In the genomic region with DNA sequence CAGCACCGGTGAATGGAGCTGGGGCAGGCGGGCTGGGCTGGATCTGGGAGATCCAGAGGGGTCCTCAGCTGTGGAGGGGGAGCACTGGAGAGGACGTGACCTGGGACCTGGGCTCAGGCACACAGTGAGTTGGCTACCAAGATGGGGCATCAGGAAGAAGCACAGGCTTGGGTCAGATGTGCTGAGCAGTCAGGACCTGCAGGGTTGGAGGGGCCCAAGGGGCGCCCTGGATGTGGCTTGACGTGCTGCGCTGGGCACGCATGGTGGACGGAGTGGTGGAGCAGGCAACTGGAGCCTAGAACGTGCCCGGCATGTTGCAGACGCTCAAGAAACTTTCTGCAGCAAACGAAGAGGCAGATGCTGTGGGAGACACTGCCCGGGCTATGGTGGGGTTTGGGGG, we compare ENCODE assay signal across 22 cellular contexts. TPM values are rescaled to one million over a fixed set of nuclear protein-coding genes. Genes with fewer than 3 reads are reported as not detected.
DNase-seq lines count a peak whose midpoint lies in the region; ATAC-seq and TF ChIP-seq lines count a peak whose summit lies in the region.
"Had no signal": no experiment of that assay in that cellular context is flagged by ENCODE, and none has a peak within 500 bp of the region (broad histone marks: within the 10 kb centered on the region; RNA-seq: fewer than 3 reads in every experiment).

No MANE protein-coding gene starts in this region.

- no peak overlapping the region for H2BK15ac ChIP-seq in neuronal stem cell (ENCODE audit: low read length)

- 94 to 96% (median 96%) methylated on average over 11 to 13 of the region's 13 CpGs for WGBS in heart left ventricle, 4 donors
- no CpG with 5 or more reads among the region's 13 CpGs for WGBS in neuronal stem cell (ENCODE audit: extremely low coverage in 2 of 2, insufficient read length in 2 of 2, insufficient replicate concordance in 1 of 2), 2 donors

- H3K36me3 Mint-ChIP-seq in WTC11 (peaks cover 11% of the 10 kb centered on the region), glutamatergic neuron (ENCODE audit: unreplicated experiment) (no peaks in the 10 kb centered on the region)

- H3K9ac ChIP-seq in neuronal stem cell (ENCODE audit: low read depth, low read length, poor library complexity) = no peak overlapping the region

- H3K4me3 ChIP-seq in heart left ventricle (no peak overlapping the region), neuronal stem cell (ENCODE audit: low read length in 2 of 2) (no peak overlapping the region), H7 (ENCODE audit: insufficient read depth, low read depth, low read length) (no peak overlapping the region)
- H3K4me3 ChIP-seq: A549, GM12878, GM23338 had no signal

- no peak overlapping the region for H3K18ac ChIP-seq in neuronal stem cell (ENCODE audit: low read length)

- H3K27me3 Mint-ChIP-seq in WTC11 (ENCODE audit: low read depth) = no peaks in the 10 kb centered on the region
- peaks cover 17% of the 10 kb centered on the region for H3K27me3 Mint-ChIP-seq in glutamatergic neuron (ENCODE audit: unreplicated experiment)

- H3K23ac ChIP-seq in neuronal stem cell (ENCODE audit: low read depth, low read length, poor library complexity) = peak overlapping the region; percentile 25

- peaks cover 0 to 6% (median 2%) of the 10 kb centered on the region in 12 donors for H3K9me3 ChIP-seq in heart left ventricle
- peaks cover 0 to 6% of the 10 kb centered on the region in 2 donors for H3K9me3 ChIP-seq in neuronal stem cell (replicated peaks in 1 of 2; ENCODE audit: control insufficient read depth in 2 of 2, insufficient read depth in 1 of 2, low read depth in 1 of 2, low read length in 2 of 2)

- intact Hi-C loops in Right ventricle myocardium inferior (cut with DNase I) (no loop called here), heart left ventricle (cut with DNase I) (no loop called here)

- TF ChIP-seq CTCF in heart left ventricle (IDR thresholded peaks at IDR 0.05) (no peak), WTC11 (IDR thresholded peaks at IDR 0.05) (no peak), glutamatergic neuron (IDR thresholded peaks at IDR 0.05; ENCODE audit: partially characterized antibody, unreplicated experiment) (no peak)

- no peak for ATAC-seq in Right ventricle myocardium inferior
- no peak for ATAC-seq in heart left ventricle
- no peak for ATAC-seq in WTC11
- ATAC-seq in GM18861 (IDR thresholded peaks at IDR 0.05; ENCODE audit: unreplicated experiment) = no peak
- no peak for ATAC-seq in GM19023 (IDR thresholded peaks at IDR 0.05; ENCODE audit: unreplicated experiment)
- ATAC-seq: A549; CD8-positive, alpha-beta T cell; GM12878; GM23338; HCT116 had no signal

- peak overlapping the region in 1 of 12 donors; percentile 5 for H3K27ac ChIP-seq in heart left ventricle
- H3K27ac ChIP-seq in neuronal stem cell (replicated peaks; ENCODE audit: low read length) = no peak overlapping the region
- H3K27ac ChIP-seq: 22Rv1, A549 had no signal

- H3K4me1 ChIP-seq in heart left ventricle = peaks cover 0 to 34% (median 11%) of the 10 kb centered on the region in 12 donors
- H3K4me1 ChIP-seq in neuronal stem cell (ENCODE audit: control insufficient read depth in 2 of 2, insufficient read depth in 1 of 2, low read depth in 1 of 2, low read length in 2 of 2) = peaks cover 12 to 19% of the 10 kb centered on the region in 2 donors

- H3K4me1 Mint-ChIP-seq in WTC11 (peaks cover 31% of the 10 kb centered on the region), glutamatergic neuron (ENCODE audit: low read depth, unreplicated experiment) (peaks cover 27% of the 10 kb centered on the region)

- H3K14ac ChIP-seq in neuronal stem cell (ENCODE audit: low read length) = peak overlapping the region; percentile 17

- no peak overlapping the region for H3K4me2 ChIP-seq in neuronal stem cell (ENCODE audit: insufficient read depth, low read length, poor library complexity, severe bottlenecking)
- H3K4me2 ChIP-seq: A549, GM23338 had no signal

- no peak for TF ChIP-seq POLR2A in heart left ventricle (IDR thresholded peaks at IDR 0.05)

- H4K8ac ChIP-seq in neuronal stem cell (ENCODE audit: low read depth, low read length) = no peak overlapping the region

- peaks cover 26% of the 10 kb centered on the region for H3K79me1 ChIP-seq in neuronal stem cell (ENCODE audit: low read depth, low read length)

- H4K91ac ChIP-seq in neuronal stem cell (ENCODE audit: low read depth, low read length, poor library complexity) = no peak overlapping the region

- H2BK5ac ChIP-seq in neuronal stem cell (ENCODE audit: low read length) = no peak overlapping the region

- DNase-seq in Right ventricle myocardium inferior (ENCODE audit: missing footprints) (peak; percentile 55), heart left ventricle (no peak), WTC11 (ENCODE audit: low spot score) (no peak), glutamatergic neuron (no peak), neuronal stem cell (ENCODE audit: low spot score) (no peak), H7 (no peak)
- DNase-seq: AML-193; CD8-positive, alpha-beta T cell; DMS 273 treated with DMSO at 0.1 percent for 48 hours; DMS53; DND-41; EL; HFFc6; IMR-90 had no signal

- H3K36me3 ChIP-seq in heart left ventricle (peaks cover 0 to 10% (median 0%) of the 10 kb centered on the region in 9 donors), neuronal stem cell (replicated peaks in 1 of 2; ENCODE audit: control insufficient read depth in 2 of 2, insufficient read depth in 2 of 2, low read length in 2 of 2) (peaks cover 0 to 6% of the 10 kb centered on the region in 2 donors), H7 (replicated peaks; ENCODE audit: control insufficient read depth, insufficient read depth, low read length) (0 out of 2 replicates have a peak, but pooled peaks cover 3% of the 10 kb centered on the region)

- H3K9me3 Mint-ChIP-seq in WTC11 (peaks cover 7% of the 10 kb centered on the region), glutamatergic neuron (ENCODE audit: unreplicated experiment) (peaks cover 23% of the 10 kb centered on the region)
- H3K9me3 Mint-ChIP-seq: CD8-positive, alpha-beta T cell had no signal

- H2AFZ ChIP-seq in neuronal stem cell (ENCODE audit: low read length) = no peak overlapping the region
- H2AFZ ChIP-seq: GM23338 had no signal

- no peak overlapping the region for H2BK120ac ChIP-seq in neuronal stem cell (ENCODE audit: low read depth, low read length)

- H3K4me3 Mint-ChIP-seq in WTC11 (no peak overlapping the region), glutamatergic neuron (ENCODE audit: unreplicated experiment) (peak overlapping the region; percentile 46)
- H3K4me3 Mint-ChIP-seq: CD8-positive, alpha-beta T cell; GM23338; HFFc6 had no signal

- POLR2A ChIA-PET in WTC11 (lab: Charles Lee) = no interaction called here

- H3K27me3 ChIP-seq in heart left ventricle = no peaks in the 10 kb centered on the region
- no peaks in the 10 kb centered on the region for H3K27me3 ChIP-seq in neuronal stem cell (ENCODE audit: control insufficient read depth in 3 of 3, insufficient read depth in 3 of 3, low read depth in 1 of 3, low read length in 3 of 3)
- no peaks in the 10 kb centered on the region for H3K27me3 ChIP-seq in H7 (ENCODE audit: control insufficient read depth, insufficient read depth, low read length)

- H3K27ac Mint-ChIP-seq in WTC11 (peak overlapping the region; percentile 45; the same call in 1 of the 2 replicates), glutamatergic neuron (ENCODE audit: unreplicated experiment) (peak overlapping the region; percentile 48)
- H3K27ac Mint-ChIP-seq: CD8-positive, alpha-beta T cell; GM23338; HFFc6 had no signal

- no peak overlapping the region for H2BK12ac ChIP-seq in neuronal stem cell (ENCODE audit: low read length)

- H2AK5ac ChIP-seq in neuronal stem cell (ENCODE audit: low read depth, low read length) = no peak overlapping the region

- CTCF ChIA-PET in WTC11 (lab: Charles Lee) = interaction anchor here (0.6 kb wide), 1 partner anchor 529 kb away, joined by 3 read pairs; no protein-coding TSS in a partner anchor

- H3K4ac ChIP-seq in neuronal stem cell (ENCODE audit: low read length) = no peak overlapping the region

TF ChIP-seq in WTC11, 78 proteins besides CTCF, POLR2A, EP300 and RAD21 (continues in another document):
- TF ChIP-seq E2F5 (CRISPR knock-in tag; IDR thresholded peaks at IDR 0.05) = no peak
- TF ChIP-seq SOX15 (CRISPR knock-in tag; IDR thresholded peaks at IDR 0.05) = no peak

RNA-seq across cellular contexts. Expression of gene PIP5K1C, which starts 20.7 kb away (rescaled TPM):
- total RNA-seq in Right ventricle myocardium inferior (34.7 TPM), heart left ventricle (10 to 100 TPM; 27.8 to 56.6 (median 38.2) TPM), WTC11 (2021) (34.0 to 36.2 TPM (median 36.0 TPM) in 3 replicates), glutamatergic neuron (ENCODE audit: unreplicated experiment) (169 TPM)
- polyA plus RNA-seq in heart left ventricle = 10 to 100 TPM; 23.9 to 31.0 TPM
- polyA plus RNA-seq in neuronal stem cell (2013, experiment 1 of 2) = 25.4 TPM
- 24.7 TPM for polyA plus RNA-seq in neuronal stem cell (2013, experiment 2 of 2)
- 13.7 and 15.6 TPM in 2 replicates for total RNA-seq in H7 (2014; rRNA removed; shearing (Covaris generic))

RNA-seq across cellular contexts. Expression of gene TJP3, which starts 28.6 kb away (rescaled TPM):
- total RNA-seq in Right ventricle myocardium inferior (0.62 TPM), heart left ventricle (under 1 TPM in 2 of 9 donors, not detected in 7; 0.41 to 0.48 TPM), WTC11 (2021) (36.2 to 44.0 TPM (median 39.7 TPM) in 3 replicates), glutamatergic neuron (ENCODE audit: unreplicated experiment) (3.1 TPM)
- polyA plus RNA-seq in heart left ventricle = under 1 TPM in 1 of 2 donors, not detected in 1; 0.06 TPM
- 23.4 TPM for polyA plus RNA-seq in neuronal stem cell (2013, experiment 1 of 2)
- polyA plus RNA-seq in neuronal stem cell (2013, experiment 2 of 2) = 21.0 TPM
- 10.7 and 18.8 TPM in 2 replicates for total RNA-seq in H7 (2014; rRNA removed; shearing (Covaris generic))
- total RNA-seq: HFFc6, IMR-90 had no signal
- polyA plus RNA-seq: BJ, IMR-90 had no signal

RNA-seq across cellular contexts. Expression of gene CACTIN, which starts 53.0 kb away (rescaled TPM):
- total RNA-seq in Right ventricle myocardium inferior = 12.6 TPM
- 10 to 100 TPM in 8 of 9 donors, 1 to 10 TPM in 1; 9.8 to 23.4 (median 14.1) TPM for total RNA-seq in heart left ventricle
- 10 to 100 TPM; 11.9 to 20.4 TPM for polyA plus RNA-seq in heart left ventricle
- 39.3 to 43.0 TPM (median 42.2 TPM) in 3 replicates for total RNA-seq in WTC11 (2021)
- total RNA-seq in glutamatergic neuron (ENCODE audit: unreplicated experiment) = 29.7 TPM
- 23.9 TPM for polyA plus RNA-seq in neuronal stem cell (2013, experiment 1 of 2)
- polyA plus RNA-seq in neuronal stem cell (2013, experiment 2 of 2) = 25.3 TPM
- total RNA-seq in H7 (2014; rRNA removed; shearing (Covaris generic)) = 44.0 and 46.4 TPM in 2 replicates
